9 cellular contexts compared by ENCODE assay signal in genomic region chr19:18029617-18030338, GRCh38. TPM values are rescaled to one million over a fixed set of nuclear protein-coding genes. Genes with fewer than 3 reads are reported as not detected.
DNase-seq lines count a peak whose midpoint lies in the region; ATAC-seq, FAIRE-seq and TF ChIP-seq lines count a peak whose summit lies in the region.
"Had no signal": no experiment of that assay in that cellular context is flagged by ENCODE, and none has a peak within 500 bp of the region (broad histone marks: within the 10 kb centered on the region; RNA-seq: fewer than 3 reads in every experiment).

No MANE protein-coding gene starts in this region.

- H3K27me3 Mint-ChIP-seq in activated T-helper 17 cell treated with anti-CD3 and anti-CD28 coated beads, Interleukin-2, amount 50 U/mL, for 72 hours: no peaks in the 10 kb centered on the region
- no peaks in the 10 kb centered on the region for H3K27me3 Mint-ChIP-seq in activated naive CD8-positive, alpha-beta T cell treated with anti-CD3 and anti-CD28 coated beads, Interleukin-2, amount 50 U/mL, for 24 hours

- H3K4me2 ChIP-seq in HepG2 (ENCODE audit: low read depth, low read length): peak overlapping the region; percentile 42

- H3K9me3 ChIP-seq in HepG2 (ENCODE audit: low read length): no peaks in the 10 kb centered on the region

- H3K4me3 Mint-ChIP-seq in activated T-helper 17 cell treated with anti-CD3 and anti-CD28 coated beads, Interleukin-2, amount 50 U/mL, for 72 hours: no peak overlapping the region
- H3K4me3 Mint-ChIP-seq in activated naive CD8-positive, alpha-beta T cell treated with anti-CD3 and anti-CD28 coated beads, Interleukin-2, amount 50 U/mL, for 24 hours: no peak overlapping the region

- H3K27ac ChIP-seq in C4-2B (peak overlapping the region; percentile 8; the same call in 1 of the 2 replicates), HepG2 (ENCODE audit: extremely low read length, insufficient read depth, low read length) (no peak overlapping the region)

- no peaks in the 10 kb centered on the region for H3K36me3 ChIP-seq in HepG2 (replicated peaks in 1 of 2; ENCODE audit: control insufficient read depth in 1 of 2, insufficient read depth in 2 of 2, low read length in 2 of 2)

- H3K79me2 ChIP-seq in HepG2 (ENCODE audit: insufficient read depth, low read length): no peaks in the 10 kb centered on the region

- H3K27me3 ChIP-seq in HepG2 (ENCODE audit: control insufficient read depth in 1 of 2, insufficient read depth in 2 of 2, low read length in 2 of 2): peaks cover 0 to 3% of the 10 kb centered on the region in 2 experiments; a peak in 1 of 5 replicates

- FAIRE-seq in HepG2 (lab: Jason Lieb, UNC): peak; percentile 30

- H2AFZ ChIP-seq in HepG2 (ENCODE audit: low read length): no peak overlapping the region

- TF ChIP-seq RAD21 in HepG2 (CRISPR knock-in tag; IDR thresholded peaks at IDR 0.05): no peak

- no peaks in the 10 kb centered on the region for H3K9me3 Mint-ChIP-seq in activated T-helper 17 cell treated with anti-CD3 and anti-CD28 coated beads, Interleukin-2, amount 50 U/mL, for 72 hours
- H3K9me3 Mint-ChIP-seq in activated naive CD8-positive, alpha-beta T cell treated with anti-CD3 and anti-CD28 coated beads, Interleukin-2, amount 50 U/mL, for 24 hours: no peaks in the 10 kb centered on the region

- TF ChIP-seq POLR2A in HepG2 (IDR thresholded peaks at IDR 0.05; ENCODE audit: insufficient read depth in 1 of 2, low read depth in 2 of 2, low read length in 2 of 2): no peak

- H3K36me3 Mint-ChIP-seq in activated T-helper 17 cell treated with anti-CD3 and anti-CD28 coated beads, Interleukin-2, amount 50 U/mL, for 72 hours (ENCODE audit: low read depth): no peaks in the 10 kb centered on the region
- H3K36me3 Mint-ChIP-seq in activated naive CD8-positive, alpha-beta T cell treated with anti-CD3 and anti-CD28 coated beads, Interleukin-2, amount 50 U/mL, for 24 hours (ENCODE audit: low read depth): no peaks in the 10 kb centered on the region

- no CpG with 5 or more reads among the region's 8 CpGs for WGBS in HepG2 (ENCODE audit: low lambda C conversion rate)

- no TSS peak for BruUV-seq in HepG2 (replicated peaks; lab: Mats Ljungman, UMichigan)

- TF ChIP-seq EP300 in HepG2 (IDR thresholded peaks at IDR 0.05; ENCODE audit: low read depth in 2 of 2, low read length in 2 of 2) (0 out of 4 replicates have a peak, but pooled peaks of 1 of the 2 experiments have one; percentile 4), HepG2 (CRISPR knock-in tag; IDR thresholded peaks at IDR 0.05; ENCODE audit: borderline replicate concordance) (no peak)

- peak; percentile 50 for ATAC-seq in activated T-helper 17 cell treated with anti-CD3 and anti-CD28 coated beads, Interleukin-2, amount 50 U/mL, for 72 hours (replicated peaks)
- peak; percentile 84 for ATAC-seq in HepG2
- ATAC-seq in activated naive CD8-positive, alpha-beta T cell treated with anti-CD3 and anti-CD28 coated beads, Interleukin-2, amount 50 U/mL, for 24 hours: no peak

- H3K27ac Mint-ChIP-seq in activated T-helper 17 cell treated with anti-CD3 and anti-CD28 coated beads, Interleukin-2, amount 50 U/mL, for 72 hours: no peak overlapping the region
- H3K27ac Mint-ChIP-seq in activated naive CD8-positive, alpha-beta T cell treated with anti-CD3 and anti-CD28 coated beads, Interleukin-2, amount 50 U/mL, for 24 hours: no peak overlapping the region

- TF ChIP-seq CTCF in C4-2B (conservative IDR thresholded peaks at IDR 0.05): no peak
- no peak for TF ChIP-seq CTCF in HepG2 (CRISPR knock-in tag; IDR thresholded peaks at IDR 0.05)

- no peaks in the 10 kb centered on the region for H4K20me1 ChIP-seq in HepG2 (ENCODE audit: insufficient read depth, low read length)

- H3K4me1 Mint-ChIP-seq in activated T-helper 17 cell treated with anti-CD3 and anti-CD28 coated beads, Interleukin-2, amount 50 U/mL, for 72 hours: peaks cover 5% of the 10 kb centered on the region
- peaks cover 10% of the 10 kb centered on the region for H3K4me1 Mint-ChIP-seq in activated naive CD8-positive, alpha-beta T cell treated with anti-CD3 and anti-CD28 coated beads, Interleukin-2, amount 50 U/mL, for 24 hours

- H3K9ac ChIP-seq in HepG2 (ENCODE audit: insufficient read depth, low read depth, low read length): 0 out of 2 replicates have a peak overlapping the region, but pooled peaks have one; percentile 5

- H3K4me1 ChIP-seq in HepG2 (ENCODE audit: insufficient read depth, low read length): peaks cover 24% of the 10 kb centered on the region

- peak overlapping the region in 1 of 3 experiments; percentile 27; a peak in 1 of 6 replicates for H3K4me3 ChIP-seq in HepG2 (replicated peaks in 1 of 3; ENCODE audit: insufficient read depth in 1 of 3, low read depth in 2 of 3, low read length in 3 of 3)

- POLR2A ChIA-PET in HepG2 (lab: Yijun Ruan, JAX): interaction anchor here (0.7 to 2.6 kb wide), 5 partner anchors 9 to 16 kb away, joined by 3 to 8 read pairs (median 4); no protein-coding TSS in a partner anchor

- in situ Hi-C loops in HepG2 (cut with HindIII; ENCODE audit: extremely low pct_ligation_motif_present, low pct_unique_long_range_greater_than_20kb): no loop called here

- CTCF ChIA-PET in HepG2 (lab: Yijun Ruan, JAX; ENCODE audit: low intra/inter-chr PET ratio, low total read pairs): no interaction called here

- DNase-seq in NCI-H1105 treated with DMSO at 0.1 percent for 48 hours (lab: John Stamatoyannopoulos, UW) (peak; percentile 36), HepG2 (ENCODE audit: low spot score) (peak; percentile 79), cerebellar cortex (ENCODE audit: low spot score) (no peak), middle frontal gyrus (ENCODE audit: extremely low spot score, low spot score) (no peak), AML-193 (lab: John Stamatoyannopoulos, UW) (no peak)
- DNase-seq in activated naive CD8-positive, alpha-beta T cell treated with anti-CD3 and anti-CD28 coated beads, Interleukin-2, amount 50 U/mL, for 24 hours: no peak

- intact Hi-C loops in HepG2 (cut with micrococcal nuclease; ENCODE audit: unreplicated experiment): no loop called here

TF ChIP-seq in HepG2, 621 proteins besides CTCF, POLR2A, EP300 and RAD21 (continues in another document):
- TF ChIP-seq RARA (CRISPR knock-in tag; IDR thresholded peaks at IDR 0.05): peak; percentile 87
- 0 out of 4 replicates have a peak, but pooled peaks of 1 of the 2 experiments have one; percentile 13 for TF ChIP-seq KLF16 (CRISPR knock-in tag; IDR thresholded peaks at IDR 0.05)
- TF ChIP-seq JUNB (CRISPR knock-in tag; IDR thresholded peaks at IDR 0.05; ENCODE audit: borderline replicate concordance): peak; percentile 50; the same call in 1 of the 2 replicates
- peak in 1 of 2 experiments; percentile 43; a peak in 1 of 4 replicates for TF ChIP-seq NR2F1 (CRISPR knock-in tag; IDR thresholded peaks at IDR 0.05)
- TF ChIP-seq HOXD1 (CRISPR knock-in tag; IDR thresholded peaks at IDR 0.05): no peak

RNA-seq across cellular contexts. Expression of gene ARRDC2, which starts 21.8 kb away (rescaled TPM):
- 10 to 100 TPM; 32.0 to 98.0 TPM for total RNA-seq in activated T-helper 17 cell treated with anti-CD3 and anti-CD28 coated beads, Interleukin-2, amount 50 U/mL, for 72 hours
- 1.7 and 2.1 TPM in 2 replicates for total RNA-seq in HepG2 (2016; rRNA removed; fragmentation: Illumina TruSeq; extraction: Trizol)
- total RNA-seq in HepG2 (2016; cell fraction: cytosol; rRNA removed; fragmentation: Illumina TruSeq; extraction: Trizol; ENCODE audit: low read depth): 0.51 and 0.71 TPM in 2 replicates
- 1.5 and 2.6 TPM in 2 replicates for total RNA-seq in HepG2 (2016; cell fraction: insoluble cytoplasmic fraction; rRNA removed; fragmentation: Illumina TruSeq; extraction: Trizol)
- total RNA-seq in HepG2 (2016; cell fraction: membrane; rRNA removed; fragmentation: Illumina TruSeq; extraction: Trizol): 1.7 TPM in 2 replicates
- 1.2 and 1.4 TPM in 2 replicates for total RNA-seq in HepG2 (2016; cell fraction: nucleus; rRNA removed; fragmentation: Illumina TruSeq; extraction: Trizol)
- polyA plus RNA-seq in HepG2 (2011; rRNA removed): 3.4 and 4.3 TPM in 2 replicates
- polyA plus RNA-seq in HepG2 (2011; cell fraction: cytosol; rRNA removed): 3.1 and 3.7 TPM in 2 replicates
- polyA plus RNA-seq in HepG2 (2011; cell fraction: nucleus; rRNA removed): 10.9 and 11.3 TPM in 2 replicates
- 2.3 and 4.0 TPM in 2 replicates for polyA plus RNA-seq in HepG2 (2012)
- 0.66 and 0.83 TPM in 2 replicates for polyA plus RNA-seq in HepG2 (2016; cell fraction: cytosol; fragmentation: Illumina TruSeq; extraction: Trizol; ENCODE audit: low read depth)
- polyA plus RNA-seq in HepG2 (2016; cell fraction: insoluble cytoplasmic fraction; fragmentation: Illumina TruSeq; extraction: Trizol; ENCODE audit: low read depth): 2.1 and 2.3 TPM in 2 replicates
- polyA plus RNA-seq in HepG2 (2016; cell fraction: membrane; fragmentation: Illumina TruSeq; extraction: Trizol; ENCODE audit: low read depth): 1.2 and 1.6 TPM in 2 replicates
- polyA plus RNA-seq in HepG2 (2016; cell fraction: nucleus; fragmentation: Illumina TruSeq; extraction: Trizol; ENCODE audit: insufficient read depth, low read depth): 3.6 and 6.3 TPM in 2 replicates
- 4.7 and 13.8 TPM in 2 replicates for polyA minus RNA-seq in HepG2 (2011; rRNA and poly(A)+ RNA removed; ENCODE audit: low replicate concordance)
- 1.2 and 2.5 TPM in 2 replicates for polyA minus RNA-seq in HepG2 (2011; cell fraction: cytosol; rRNA and poly(A)+ RNA removed)
- 1.4 and 2.7 TPM in 2 replicates for polyA minus RNA-seq in HepG2 (2011; cell fraction: nucleus; rRNA and poly(A)+ RNA removed)

RNA-seq across cellular contexts. Expression of gene IL12RB1, which starts 57.0 kb away (rescaled TPM):
- total RNA-seq in activated T-helper 17 cell treated with anti-CD3 and anti-CD28 coated beads, Interleukin-2, amount 50 U/mL, for 72 hours: 10 to 100 TPM; 28.6 to 54.5 TPM
- 0.04 TPM in 1 of 2 replicates, not detected in the other for total RNA-seq in HepG2 (2016; rRNA removed; fragmentation: Illumina TruSeq; extraction: Trizol)
- not detected in 2 replicates for total RNA-seq in HepG2 (2016; cell fraction: cytosol; rRNA removed; fragmentation: Illumina TruSeq; extraction: Trizol; ENCODE audit: low read depth)
- total RNA-seq in HepG2 (2016; cell fraction: insoluble cytoplasmic fraction; rRNA removed; fragmentation: Illumina TruSeq; extraction: Trizol): 0.09 TPM in 1 of 2 replicates, not detected in the other
- 0.12 TPM in 1 of 2 replicates, not detected in the other for total RNA-seq in HepG2 (2016; cell fraction: membrane; rRNA removed; fragmentation: Illumina TruSeq; extraction: Trizol)
- total RNA-seq in HepG2 (2016; cell fraction: nucleus; rRNA removed; fragmentation: Illumina TruSeq; extraction: Trizol): not detected in 2 replicates
- polyA plus RNA-seq in HepG2 (2011; rRNA removed): 0.03 and 0.13 TPM in 2 replicates
- 0.10 and 0.19 TPM in 2 replicates for polyA plus RNA-seq in HepG2 (2011; cell fraction: cytosol; rRNA removed)
- polyA plus RNA-seq in HepG2 (2011; cell fraction: nucleus; rRNA removed): 0.27 and 0.35 TPM in 2 replicates
- polyA plus RNA-seq in HepG2 (2012): 0.12 TPM in 1 of 2 replicates, not detected in the other
- not detected in 2 replicates for polyA plus RNA-seq in HepG2 (2016; cell fraction: cytosol; fragmentation: Illumina TruSeq; extraction: Trizol; ENCODE audit: low read depth)
- polyA plus RNA-seq in HepG2 (2016; cell fraction: insoluble cytoplasmic fraction; fragmentation: Illumina TruSeq; extraction: Trizol; ENCODE audit: low read depth): not detected in 2 replicates
- polyA plus RNA-seq in HepG2 (2016; cell fraction: membrane; fragmentation: Illumina TruSeq; extraction: Trizol; ENCODE audit: low read depth): 0.09 TPM in 1 of 2 replicates, not detected in the other
- polyA plus RNA-seq in HepG2 (2016; cell fraction: nucleus; fragmentation: Illumina TruSeq; extraction: Trizol; ENCODE audit: insufficient read depth, low read depth): 0.20 TPM in 1 of 2 replicates, not detected in the other
- 0.12 and 0.36 TPM in 2 replicates for polyA minus RNA-seq in HepG2 (2011; rRNA and poly(A)+ RNA removed; ENCODE audit: low replicate concordance)
- polyA minus RNA-seq in HepG2 (2011; cell fraction: cytosol; rRNA and poly(A)+ RNA removed): not detected in 2 replicates
- polyA minus RNA-seq in HepG2 (2011; cell fraction: nucleus; rRNA and poly(A)+ RNA removed): not detected in 2 replicates
- total RNA-seq: kidney epithelial cell had no signal

Comparison
In these comparisons a context has a peak if more than half of its experiments do, and no peak if none do; other contexts are left out.
1. DNase-seq: peak in NCI-H1105 treated with DMSO at 0.1 percent for 48 hours (single experiment) and HepG2 (single experiment); none in cerebellar cortex (single experiment), activated naive CD8-positive, alpha-beta T cell treated with anti-CD3 and anti-CD28 coated beads, Interleukin-2, amount 50 U/mL, for 24 hours (single experiment), middle frontal gyrus (single experiment) and AML-193 (0 of 2).
2. RNA of gene ARRDC2, which starts 21.8 kb away (total RNA-seq): 32.0 to 98.0 TPM in activated T-helper 17 cell treated with anti-CD3 and anti-CD28 coated beads, Interleukin-2, amount 50 U/mL, for 72 hours; 0.51 to 2.6 TPM in HepG2; every median in the first group is over 4 times any median in the second.
3. RNA of gene IL12RB1, which starts 57.0 kb away (total RNA-seq): 28.6 to 54.5 TPM in activated T-helper 17 cell treated with anti-CD3 and anti-CD28 coated beads, Interleukin-2, amount 50 U/mL, for 72 hours; 0.04 to 0.12 TPM in HepG2; every median in the first group is over 10 times any median in the second.